ENCODE assay signal across 31 cellular contexts in genomic region chr4:16472537-16472936, GRCh38.
"Had no signal": no experiment of that assay in that cellular context is flagged by ENCODE, and none has a peak within 500 bp of the region (broad histone marks: within the 10 kb centered on the region; RNA-seq: fewer than 3 reads in every experiment).

No MANE protein-coding gene starts in this region.

- H3K9ac ChIP-seq: KMS-11 had no signal

- H3K4me3 ChIP-seq: SJCRH30, SK-N-MC had no signal

- H3K36me3 ChIP-seq: SJCRH30, WERI-Rb-1 had no signal

- H3K9me3 Mint-ChIP-seq: activated CD4-positive, alpha-beta memory T cell treated with anti-CD3 and anti-CD28 coated beads, Interleukin-2, amount 10 ng/mL, durations not matched to agents 7 days and 5 days had no signal

- ATAC-seq: activated CD8-positive, alpha-beta memory T cell treated with anti-CD3 and anti-CD28 coated beads, Interleukin-2, amount 10 ng/mL, durations not matched to agents 7 days and 5 days; activated naive CD8-positive, alpha-beta T cell treated with anti-CD3 and anti-CD28 coated beads, Interleukin-2, amount 50 U/mL, for 24 hours had no signal

- H3K27me3 Mint-ChIP-seq: activated CD4-positive, alpha-beta memory T cell treated with anti-CD3 and anti-CD28 coated beads, Interleukin-2, amount 10 ng/mL, durations not matched to agents 7 days and 5 days; activated CD8-positive, alpha-beta memory T cell treated with anti-CD3 and anti-CD28 coated beads, Interleukin-2, amount 10 ng/mL, durations not matched to agents 7 days and 5 days; activated naive CD4-positive, alpha-beta T cell treated with anti-CD3 and anti-CD28 coated beads, Interleukin-2, amount 10 ng/mL, durations not matched to agents 7 days and 5 days; activated naive CD8-positive, alpha-beta T cell; brain had no signal

- H3K27ac ChIP-seq: KMS-11, SJCRH30, SK-N-MC, WERI-Rb-1 had no signal

- H3K36me3 Mint-ChIP-seq: activated CD8-positive, alpha-beta memory T cell treated with anti-CD3 and anti-CD28 coated beads, Interleukin-2, amount 10 ng/mL, durations not matched to agents 7 days and 5 days; activated naive CD4-positive, alpha-beta T cell treated with anti-CD3 and anti-CD28 coated beads, Interleukin-2, amount 10 ng/mL, durations not matched to agents 7 days and 5 days; activated naive CD8-positive, alpha-beta T cell; brain had no signal

- H3K9me3 ChIP-seq: SJCRH30 had no signal

- DNase-seq: activated CD4-positive, alpha-beta memory T cell treated with anti-CD3 and anti-CD28 coated beads, Interleukin-2, amount 10 ng/mL, durations not matched to agents 7 days and 5 days; activated CD4-positive, alpha-beta T cell treated with anti-CD3 and anti-CD28 coated beads for 1 hour; activated CD4-positive, alpha-beta T cell treated with anti-CD3 and anti-CD28 coated beads for 48 hours; activated CD4-positive, CD25-positive, alpha-beta regulatory T cell; activated CD8-positive, alpha-beta memory T cell treated with anti-CD3 and anti-CD28 coated beads for 24 hours; activated CD8-positive, alpha-beta memory T cell treated with anti-CD3 and anti-CD28 coated beads, Interleukin-2, amount 10 ng/mL, durations not matched to agents 7 days and 5 days; activated CD8-positive, alpha-beta memory T cell treated with anti-CD3 and anti-CD28 coated beads, Interleukin-2, amount 50 U/mL, for 48 hours; activated effector memory CD4-positive, alpha-beta T cell treated with Interleukin-2 at 50 U/mL for 16 hours; activated naive CD4-positive, alpha-beta T cell treated with anti-CD3 and anti-CD28 coated beads, Interleukin-2, amount 10 ng/mL, durations not matched to agents 7 days and 5 days; activated naive CD8-positive, alpha-beta T cell treated with anti-CD3 and anti-CD28 coated beads, Interleukin-2, amount 50 U/mL, for 24 hours; activated T-cell treated with anti-CD3 and anti-CD28 coated beads, Interleukin-2, amount 50 U/mL, for 48 hours; anterior cingulate cortex; MM.1S; MV-4-11; NCI-H1092; NCI-H1436 treated with DMSO at 0.1 percent for 48 hours; NCI-H1694 treated with DMSO at 0.1 percent for 48 hours; NCI-H2029 treated with DMSO at 0.1 percent for 48 hours; NCI-H2107; NCI-H2171; NCI-H510A; NCI-H526; NCI-H748 treated with DMSO at 0.1 percent for 48 hours; SHP77; SJCRH30; T1000; WERI-Rb-1 had no signal

- H3K27ac Mint-ChIP-seq: activated CD4-positive, alpha-beta memory T cell treated with anti-CD3 and anti-CD28 coated beads, Interleukin-2, amount 10 ng/mL, durations not matched to agents 7 days and 5 days; activated CD8-positive, alpha-beta memory T cell treated with anti-CD3 and anti-CD28 coated beads, Interleukin-2, amount 10 ng/mL, durations not matched to agents 7 days and 5 days; activated naive CD4-positive, alpha-beta T cell treated with anti-CD3 and anti-CD28 coated beads, Interleukin-2, amount 10 ng/mL, durations not matched to agents 7 days and 5 days; activated naive CD8-positive, alpha-beta T cell; activated naive CD8-positive, alpha-beta T cell treated with anti-CD3 and anti-CD28 coated beads, Interleukin-2, amount 50 U/mL, for 24 hours; brain had no signal

- H3K4me1 Mint-ChIP-seq: activated CD4-positive, alpha-beta memory T cell treated with anti-CD3 and anti-CD28 coated beads, Interleukin-2, amount 10 ng/mL, durations not matched to agents 7 days and 5 days; activated CD8-positive, alpha-beta memory T cell treated with anti-CD3 and anti-CD28 coated beads, Interleukin-2, amount 10 ng/mL, durations not matched to agents 7 days and 5 days; activated naive CD4-positive, alpha-beta T cell treated with anti-CD3 and anti-CD28 coated beads, Interleukin-2, amount 10 ng/mL, durations not matched to agents 7 days and 5 days; activated naive CD8-positive, alpha-beta T cell treated with anti-CD3 and anti-CD28 coated beads, Interleukin-2, amount 50 U/mL, for 24 hours; brain had no signal

- H3K4me2 ChIP-seq: KMS-11 had no signal

- H3K4me3 Mint-ChIP-seq: activated CD4-positive, alpha-beta memory T cell treated with anti-CD3 and anti-CD28 coated beads, Interleukin-2, amount 10 ng/mL, durations not matched to agents 7 days and 5 days; activated CD8-positive, alpha-beta memory T cell treated with anti-CD3 and anti-CD28 coated beads, Interleukin-2, amount 10 ng/mL, durations not matched to agents 7 days and 5 days; activated naive CD4-positive, alpha-beta T cell treated with anti-CD3 and anti-CD28 coated beads, Interleukin-2, amount 10 ng/mL, durations not matched to agents 7 days and 5 days; activated naive CD8-positive, alpha-beta T cell; activated naive CD8-positive, alpha-beta T cell treated with anti-CD3 and anti-CD28 coated beads, Interleukin-2, amount 50 U/mL, for 24 hours; brain had no signal

- H3K27me3 ChIP-seq: SJCRH30 had no signal

- H3K4me1 ChIP-seq: SJCRH30 had no signal
